Comparison of ENCODE assay signal across 12 cellular contexts in genomic region chr12:82832091-82832490, GRCh38.
"Had no signal": no experiment of that assay in that cellular context is flagged by ENCODE, and none has a peak within 500 bp of the region (broad histone marks: within the 10 kb centered on the region; RNA-seq: fewer than 3 reads in every experiment).

No MANE protein-coding gene starts in this region.

- H3K27me3 ChIP-seq: ascending aorta, hepatocyte, suprapubic skin, upper lobe of left lung had no signal

- H3K79me2 ChIP-seq: hepatocyte had no signal

- H3K36me3 ChIP-seq: ascending aorta, suprapubic skin, upper lobe of left lung had no signal

- H3K4me2 ChIP-seq: hepatocyte had no signal

- H3K4me3 ChIP-seq: ascending aorta, hepatocyte, suprapubic skin, upper lobe of left lung had no signal

- H3K27ac ChIP-seq: ascending aorta, epithelial cell of prostate, hepatocyte, suprapubic skin, upper lobe of left lung had no signal

- H3K4me1 ChIP-seq: ascending aorta, upper lobe of left lung had no signal

- ATAC-seq: activated CD8-positive, alpha-beta T cell treated with anti-CD3 and anti-CD28 coated beads, Interleukin-2, amount 10 ng/mL, durations not matched to agents 7 days and 5 days; effector memory CD8-positive, alpha-beta T cell; sciatic nerve; stimulated activated naive CD8-positive, alpha-beta T cell treated with anti-CD3 and anti-CD28 coated beads, Interleukin-15, Interleukin-2, amounts not matched to agents 100 U/mL and 50 U/mL, for 24 hours had no signal

- H3K9me3 ChIP-seq: ascending aorta, suprapubic skin, upper lobe of left lung had no signal

- DNase-seq: activated CD4-positive, alpha-beta T cell treated with anti-CD3 and anti-CD28 coated beads for 48 hours; activated CD8-positive, alpha-beta memory T cell treated with anti-CD3 and anti-CD28 coated beads, Interleukin-2, amount 50 U/mL, for 48 hours; activated CD8-positive, alpha-beta T cell treated with anti-CD3 and anti-CD28 coated beads, Interleukin-2, amount 10 ng/mL, durations not matched to agents 7 days and 5 days; effector memory CD8-positive, alpha-beta T cell; stimulated activated naive CD8-positive, alpha-beta T cell treated with anti-CD3 and anti-CD28 coated beads, Interleukin-15, Interleukin-2, amounts not matched to agents 100 U/mL and 50 U/mL, for 24 hours; T-helper 9 cell; upper lobe of left lung had no signal
